ENCODE assay signal across 13 cellular contexts in the genomic region with DNA sequence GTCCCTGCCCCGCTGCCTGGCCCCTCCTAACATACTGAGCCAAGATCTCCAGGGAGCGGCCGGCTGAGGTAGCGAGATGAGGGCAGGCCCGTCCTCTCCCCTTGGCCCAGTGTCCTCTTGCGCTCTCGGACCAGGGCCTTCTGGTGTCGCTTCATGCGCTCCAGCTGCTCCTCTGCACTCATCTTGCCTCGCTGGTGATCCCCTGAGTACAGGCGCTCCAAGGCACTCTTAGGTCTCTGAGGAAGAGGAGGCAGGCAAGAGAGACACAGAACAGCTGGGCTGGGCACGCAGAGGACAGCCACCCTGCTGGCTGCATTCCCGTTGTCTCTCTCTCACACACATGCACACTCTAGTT. TPM values are rescaled to one million over a fixed set of nuclear protein-coding genes. Genes with fewer than 3 reads are reported as not detected.
DNase-seq lines count a peak whose midpoint lies in the region; ATAC-seq and TF ChIP-seq lines count a peak whose summit lies in the region.
"Had no signal": no experiment of that assay in that cellular context is flagged by ENCODE, and none has a peak within 500 bp of the region (broad histone marks: within the 10 kb centered on the region; RNA-seq: fewer than 3 reads in every experiment).

No MANE protein-coding gene starts in this region.

- no peak overlapping the region for H4K91ac ChIP-seq in IMR-90 (ENCODE audit: insufficient read depth, low read depth, low read length)

- ATAC-seq in IMR-90 (ENCODE audit: low read depth) (no peak), GM19463 (IDR thresholded peaks at IDR 0.05; ENCODE audit: unreplicated experiment) (no peak), mucosa of descending colon (no peak)

- H3K4me2 ChIP-seq in IMR-90 (ENCODE audit: low read depth, low read length) = no peak overlapping the region
- H3K4me2 ChIP-seq: hepatocyte had no signal

- DNase-seq in IMR-90 = no peak
- no peak for DNase-seq in adipocyte (ENCODE audit: low read depth)
- DNase-seq in spleen = peak; percentile 70
- DNase-seq in SJCRH30 = no peak
- DNase-seq in mucosa of descending colon = no peak
- no peak for DNase-seq in stimulated activated CD4-positive, alpha-beta T cell treated with anti-CD3 and anti-CD28 coated beads, Interleukin-4, amount 100 ng/mL, for 1 hour
- DNase-seq: esophagus squamous epithelium had no signal

- H2AFZ ChIP-seq in IMR-90 (replicated peaks; ENCODE audit: low read length, poor library complexity) = peak overlapping the region; percentile 75
- H2AFZ ChIP-seq: hepatocyte had no signal

- no peak for TF ChIP-seq RAD21 in IMR-90 (IDR thresholded peaks at IDR 0.05; ENCODE audit: low read length)
- no peak for TF ChIP-seq RAD21 in liver (IDR thresholded peaks at IDR 0.05)

- no peak overlapping the region for H2BK120ac ChIP-seq in IMR-90 (ENCODE audit: low read depth, low read length)

- H2BK15ac ChIP-seq in IMR-90 (ENCODE audit: low read depth, low read length) = no peak overlapping the region

- TF ChIP-seq POLR2A in IMR-90 (IDR thresholded peaks at IDR 0.05; ENCODE audit: low read depth, low read length) (no peak), spleen (IDR thresholded peaks at IDR 0.05) (no peak)

- H3K4me1 ChIP-seq in IMR-90 (ENCODE audit: control insufficient read depth, insufficient read depth, low read length) (peaks cover 6% of the 10 kb centered on the region), adipocyte (ENCODE audit: control insufficient read depth, insufficient read depth, low read length) (peaks cover 85% of the 10 kb centered on the region), liver (ENCODE audit: control insufficient read depth in 4 of 4, insufficient read depth in 4 of 4, low read length in 3 of 4) (peaks cover 21 to 63% (median 48%) of the 10 kb centered on the region in 4 donors), spleen (peaks cover 6 to 62% (median 31%) of the 10 kb centered on the region in 6 donors), SJCRH30 (peaks cover 18% of the 10 kb centered on the region), mucosa of descending colon (ENCODE audit: low read depth) (no peaks in the 10 kb centered on the region)

- H3K4ac ChIP-seq in IMR-90 (ENCODE audit: low read depth, low read length) = no peak overlapping the region

- H3K36me3 ChIP-seq in IMR-90 (ENCODE audit: control insufficient read depth, insufficient read depth, low read length) (no peaks in the 10 kb centered on the region), adipocyte (ENCODE audit: control insufficient read depth, insufficient read depth, low read length, severe bottlenecking) (no peaks in the 10 kb centered on the region), liver (ENCODE audit: control insufficient read depth in 4 of 4, insufficient read depth in 3 of 4, low read depth in 1 of 4, low read length in 3 of 4) (peaks cover under 1 to 5% (median 2%) of the 10 kb centered on the region in 4 donors), spleen (no peaks in the 10 kb centered on the region), SJCRH30 (no peaks in the 10 kb centered on the region), mucosa of descending colon (ENCODE audit: low read depth) (no peaks in the 10 kb centered on the region)
- H3K36me3 ChIP-seq: vagina had no signal

- no peak overlapping the region for H2BK20ac ChIP-seq in IMR-90 (ENCODE audit: low read depth, low read length)

- no peaks in the 10 kb centered on the region for H3K27me3 ChIP-seq in IMR-90 (ENCODE audit: control insufficient read depth, insufficient read depth, low read length)
- H3K27me3 ChIP-seq in adipocyte (replicated peaks; ENCODE audit: control insufficient read depth, insufficient read depth, low read length) = no peaks in the 10 kb centered on the region
- H3K27me3 ChIP-seq in liver (ENCODE audit: control insufficient read depth in 4 of 4, insufficient read depth in 4 of 4, low read length in 3 of 4) = no peaks in the 10 kb centered on the region
- H3K27me3 ChIP-seq in spleen (replicated peaks in 1 of 7) = no peaks in the 10 kb centered on the region
- no peaks in the 10 kb centered on the region for H3K27me3 ChIP-seq in SJCRH30
- H3K27me3 ChIP-seq: esophagus squamous epithelium, hepatocyte, vagina had no signal

- in situ Hi-C loops in IMR-90 (cut with MboI; ENCODE audit: low sequenced_read_pairs) = loop anchor here (10.0 kb wide), 1 partner anchor 276 kb away; no protein-coding TSS in a partner anchor

- CTCF ChIA-PET in IMR-90 (lab: Yijun Ruan, JAX) = no interaction called here

- no peak overlapping the region for H4K5ac ChIP-seq in IMR-90 (ENCODE audit: low read depth, low read length)

- H3K4me3 ChIP-seq in IMR-90 (ENCODE audit: insufficient read depth, low read depth, low read length) (no peak overlapping the region), adipocyte (ENCODE audit: low read length) (no peak overlapping the region), liver (ENCODE audit: low read depth in 1 of 3, low read length in 3 of 3) (no peak overlapping the region), spleen (no peak overlapping the region), SJCRH30 (no peak overlapping the region), mucosa of descending colon (no peak overlapping the region)
- H3K4me3 ChIP-seq: coronary artery, esophagus squamous epithelium, hepatocyte, vagina had no signal

- peak overlapping the region; percentile 11 for H2AK9ac ChIP-seq in IMR-90 (replicated peaks; ENCODE audit: low read depth, low read length, poor library complexity)

- H3K27ac ChIP-seq in IMR-90 (ENCODE audit: insufficient read depth, low read length) (no peak overlapping the region), liver (ENCODE audit: low read depth in 1 of 2, low read length in 2 of 2) (peak overlapping the region; percentile 52 to 66), spleen (peak overlapping the region in 1 of 8 donors; percentile 2), SJCRH30 (no peak overlapping the region)
- H3K27ac ChIP-seq: hepatocyte had no signal

- H3K9ac ChIP-seq in IMR-90 (ENCODE audit: low read depth, low read length) = no peak overlapping the region
- peak overlapping the region; percentile 57 for H3K9ac ChIP-seq in adipocyte (ENCODE audit: low read length)
- H3K9ac ChIP-seq in liver (ENCODE audit: low read depth in 1 of 2, low read length in 2 of 2) = no peak overlapping the region

- no peaks in the 10 kb centered on the region for H4K20me1 ChIP-seq in IMR-90 (ENCODE audit: insufficient read depth, low read length)

- TF ChIP-seq CTCF in IMR-90 (conservative IDR thresholded peaks at IDR 0.05; ENCODE audit: low read depth, low read length) (no peak), liver (IDR thresholded peaks at IDR 0.05; ENCODE audit: low read depth, low read length, missing input control) (no peak), spleen (IDR thresholded peaks at IDR 0.05 in 8 of 11, conservative IDR thresholded peaks at IDR 0.05 in 3 of 11) (no peak), mucosa of descending colon (IDR thresholded peaks at IDR 0.05) (no peak)

- no peaks in the 10 kb centered on the region for H3K9me3 ChIP-seq in IMR-90 (ENCODE audit: control insufficient read depth, insufficient read depth, low read length)
- no peaks in the 10 kb centered on the region for H3K9me3 ChIP-seq in adipocyte (ENCODE audit: control insufficient read depth, low read length)
- H3K9me3 ChIP-seq in liver (ENCODE audit: control insufficient read depth in 4 of 4, low read length in 3 of 4) = no peaks in the 10 kb centered on the region
- no peaks in the 10 kb centered on the region for H3K9me3 ChIP-seq in spleen
- H3K9me3 ChIP-seq in SJCRH30 (replicated peaks) = no peaks in the 10 kb centered on the region
- no peaks in the 10 kb centered on the region for H3K9me3 ChIP-seq in mucosa of descending colon
- H3K9me3 ChIP-seq: Caco-2, esophagus squamous epithelium, vagina had no signal

- POLR2A ChIA-PET in IMR-90 (lab: Charles Lee; ENCODE audit: unreplicated experiment) = no interaction called here

- no peak overlapping the region for H3K56ac ChIP-seq in IMR-90 (ENCODE audit: extremely low read depth, insufficient read depth, low read length)

- dilution Hi-C loops in IMR-90 (cut with HindIII; ENCODE audit: low sequenced_read_pairs, unreplicated experiment) = no loop called here

- peaks cover 7% of the 10 kb centered on the region for H3K9me1 ChIP-seq in IMR-90 (ENCODE audit: insufficient read depth, low read length)

- H3K14ac ChIP-seq in IMR-90 (replicated peaks; ENCODE audit: low read depth, low read length) = no peak overlapping the region

- 87% methylated on average over 4 of the region's 13 CpGs; no CpG with 5 or more reads in 1 of the 2 experiments for WGBS in IMR-90 (ENCODE audit: extremely low coverage in 2 of 2, insufficient read length in 1 of 2), 2 experiments
- WGBS in liver = 78% methylated on average over 13 of the region's 13 CpGs
- 74 to 95% (median 89%) methylated on average over 11 to 13 of the region's 13 CpGs for WGBS in spleen, 5 donors

- no peak overlapping the region; the same call in 1 of the 2 replicates for H2AK5ac ChIP-seq in IMR-90 (ENCODE audit: low read depth, low read length)

- BruUV-seq in IMR-90 (replicated peaks; lab: Mats Ljungman, UMichigan) = no TSS peak

- H3K79me1 ChIP-seq in IMR-90 (ENCODE audit: low read depth in 1 of 2, low read length in 2 of 2) = no peaks in the 10 kb centered on the region

- H3K18ac ChIP-seq in IMR-90 (ENCODE audit: low read depth, low read length) = no peak overlapping the region

- H2BK5ac ChIP-seq in IMR-90 (ENCODE audit: low read depth, low read length, poor library complexity, severe bottlenecking) = no peak overlapping the region

- H4K8ac ChIP-seq in IMR-90 (ENCODE audit: low read depth in 2 of 2, low read length in 2 of 2) = no peak overlapping the region

- intact Hi-C loops in IMR-90 (cut with micrococcal nuclease) = loop anchor here (5.0 to 10.0 kb wide), 3 partner anchors 93 to 716 kb away; no protein-coding TSS in a partner anchor
- intact Hi-C loops in spleen (cut with DNase I; ENCODE audit: low total_unique reads) = loop anchor here (5.0 kb wide), 1 partner anchor 273 kb away; no protein-coding TSS in a partner anchor
- intact Hi-C loops in mucosa of descending colon (cut with DNase I, micrococcal nuclease) = loop anchor here in 1 of 2 donors (5.0 kb wide), 1 partner anchor 33 kb away; no protein-coding TSS in a partner anchor

- no peak overlapping the region for H3K23ac ChIP-seq in IMR-90 (ENCODE audit: low read depth, low read length)

TF ChIP-seq in IMR-90, 13 proteins besides CTCF, POLR2A, EP300 and RAD21 (continues in another document):
- TF ChIP-seq MAZ (IDR thresholded peaks at IDR 0.05; ENCODE audit: borderline replicate concordance, low read depth, low read length) = no peak

TF ChIP-seq in liver, 16 proteins besides CTCF, POLR2A, EP300 and RAD21 (continues in another document):
- TF ChIP-seq HNF4A (conservative IDR thresholded peaks at IDR 0.05) (no peak), RXRA (IDR thresholded peaks at IDR 0.05) (no peak)

RNA-seq across cellular contexts. Expression of gene C11orf58, which starts 50.6 kb away (rescaled TPM):
- 53.8 and 238 TPM in 2 replicates for total RNA-seq in IMR-90 (2012; rRNA removed)
- polyA plus RNA-seq in IMR-90 (2012; rRNA removed) = 67.8 and 77.2 TPM in 2 replicates
- 27.7 and 30.2 TPM in 2 replicates for polyA plus RNA-seq in IMR-90 (2012; cell fraction: cytosol; rRNA removed)
- polyA plus RNA-seq in IMR-90 (2012; cell fraction: nucleus; rRNA removed; ENCODE audit: low replicate concordance) = 10.2 and 52.0 TPM in 2 replicates
- 100 to 1,000 TPM in 1 of 2 donors, 10 to 100 TPM in 1; 98.9 to 102 TPM for total RNA-seq in liver
- polyA plus RNA-seq in liver = 100 to 1,000 TPM in 1 of 2 donors, 10 to 100 TPM in 1; 54.6 to 106 TPM
- 100 to 1,000 TPM; 107 to 147 (median 126) TPM for total RNA-seq in spleen
- 100 to 1,000 TPM in 2 of 3 donors, 10 to 100 TPM in 1; 83.9 to 136 (median 108) TPM for polyA plus RNA-seq in spleen
- 201 and 237 TPM in 2 replicates for total RNA-seq in SJCRH30 (2014; rRNA removed; shearing (Covaris generic))
- total RNA-seq in mucosa of descending colon = 100 to 1,000 TPM in 1 of 3 donors, 10 to 100 TPM in 2; 63.6 to 124 (median 65.5) TPM

Comparison
In these comparisons a context has a peak if more than half of its experiments do, and no peak if none do; other contexts are left out.
1. H3K27ac ChIP-seq: peak in liver (2 of 2); none in IMR-90 (single experiment) and SJCRH30 (single experiment).